In the genomic region with DNA sequence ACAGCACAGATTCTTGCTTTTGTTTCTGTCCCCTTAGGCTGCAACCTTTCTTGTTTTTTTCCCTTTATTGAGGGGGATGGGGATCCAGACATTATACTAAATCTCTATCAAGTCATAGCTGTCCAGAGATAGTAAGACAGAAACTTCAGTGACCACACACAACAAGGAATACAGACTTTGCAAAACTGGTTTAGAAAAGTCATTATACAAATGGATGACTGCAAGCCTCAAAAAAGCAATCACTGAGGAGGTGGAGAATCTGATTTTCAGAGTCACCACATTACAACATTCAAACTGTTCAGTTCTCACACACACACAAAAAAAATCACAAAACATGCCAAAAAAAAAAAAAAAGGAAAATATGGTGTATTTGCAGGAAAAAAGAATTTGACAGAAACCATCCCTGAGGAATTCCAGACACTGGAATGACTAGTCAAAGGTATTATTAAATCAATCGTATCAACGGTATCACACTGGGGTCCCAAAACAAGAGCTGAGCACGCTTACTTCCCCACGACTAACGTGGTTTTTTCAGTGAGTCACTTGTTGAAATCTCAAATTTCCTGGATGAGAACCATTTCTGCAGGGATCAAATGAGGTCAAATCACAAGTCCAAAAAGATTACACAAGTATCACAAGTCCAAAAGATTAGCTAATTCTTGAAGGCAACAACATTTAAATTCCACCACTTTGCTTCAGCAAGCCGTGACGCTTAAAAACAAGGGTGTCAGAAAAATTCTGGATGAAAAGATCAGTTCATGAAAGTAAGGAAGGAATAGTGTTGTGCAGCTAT, we compare ENCODE assay signal across 9 cellular contexts. TPM values are rescaled to one million over a fixed set of nuclear protein-coding genes. Genes with fewer than 3 reads are reported as not detected.
DNase-seq lines count a peak whose midpoint lies in the region; ATAC-seq and TF ChIP-seq lines count a peak whose summit lies in the region.
"Had no signal": no experiment of that assay in that cellular context is flagged by ENCODE, and none has a peak within 500 bp of the region (broad histone marks: within the 10 kb centered on the region; RNA-seq: fewer than 3 reads in every experiment).

No MANE protein-coding gene starts in this region.

- intact Hi-C loops in CD8-positive, alpha-beta T cell (cut with DNase I, micrococcal nuclease) = loop anchor here (2.0 to 5.0 kb wide), 2 partner anchors 42 kb away; partner anchors contain the start of gene USP12 (in 1 of the 2)

- peaks cover 17% of the 10 kb centered on the region for H3K36me3 Mint-ChIP-seq in CD8-positive, alpha-beta T cell
- H3K36me3 Mint-ChIP-seq in chondrocyte (ENCODE audit: low read depth) = no peaks in the 10 kb centered on the region

- no peak for DNase-seq in CD8-positive, alpha-beta T cell
- DNase-seq in chondrocyte (ENCODE audit: low spot score) (no peak), myocyte (ENCODE audit: low read depth) (peak; percentile 69), NOMO-1 treated with dmso at 0.1 percent for 144 hours (lab: John Stamatoyannopoulos, UW; ENCODE audit: unreplicated experiment) (no peak)
- DNase-seq: NCI-H1092 treated with DMSO at 0.1 percent for 48 hours had no signal

- no peak overlapping the region for H2AFZ ChIP-seq in OCI-LY3 (ENCODE audit: low read depth, low read length)

- no peaks in the 10 kb centered on the region for H3K27me3 ChIP-seq in CD8-positive, alpha-beta T cell (ENCODE audit: insufficient read depth, low read length)
- H3K27me3 ChIP-seq in OCI-LY3 (ENCODE audit: low read depth, low read length) = no peaks in the 10 kb centered on the region

- no peaks in the 10 kb centered on the region for H3K27me3 Mint-ChIP-seq in CD8-positive, alpha-beta T cell (ENCODE audit: low read depth)
- H3K27me3 Mint-ChIP-seq in chondrocyte (ENCODE audit: low read depth) = no peaks in the 10 kb centered on the region

- H3K9ac ChIP-seq in OCI-LY3 (ENCODE audit: low read length) = peak overlapping the region; percentile 33; the same call in 1 of the 2 replicates

- H3K27ac Mint-ChIP-seq in CD8-positive, alpha-beta T cell = peak overlapping the region; percentile 71
- peak overlapping the region; percentile 76 for H3K27ac Mint-ChIP-seq in chondrocyte (ENCODE audit: unreplicated experiment)

- no peaks in the 10 kb centered on the region for H3K9me3 ChIP-seq in CD8-positive, alpha-beta T cell (ENCODE audit: low read length)
- H3K9me3 ChIP-seq in OCI-LY3 (ENCODE audit: insufficient read depth, low read length) = peaks cover 7% of the 10 kb centered on the region

- no peak for ATAC-seq in CD8-positive, alpha-beta T cell
- no peak for ATAC-seq in GM19467 (IDR thresholded peaks at IDR 0.05; ENCODE audit: unreplicated experiment)
- no peak for ATAC-seq in GM18498 (IDR thresholded peaks at IDR 0.05; ENCODE audit: unreplicated experiment)
- ATAC-seq in GM21515 (IDR thresholded peaks at IDR 0.05; ENCODE audit: unreplicated experiment) = no peak

- H3K4me1 Mint-ChIP-seq in CD8-positive, alpha-beta T cell (ENCODE audit: low read depth) = peaks cover 81% of the 10 kb centered on the region
- peaks cover 90% of the 10 kb centered on the region for H3K4me1 Mint-ChIP-seq in chondrocyte (ENCODE audit: low read depth)

- H3K4me2 ChIP-seq in OCI-LY3 (ENCODE audit: low read length) = peak overlapping the region; percentile 62

- H3K36me3 ChIP-seq in CD8-positive, alpha-beta T cell (ENCODE audit: insufficient read depth, low read length) = no peaks in the 10 kb centered on the region
- H3K36me3 ChIP-seq in OCI-LY3 (replicated peaks; ENCODE audit: low read depth, low read length) = peaks cover 26% of the 10 kb centered on the region

- peaks cover 93% of the 10 kb centered on the region for H3K79me2 ChIP-seq in OCI-LY3 (ENCODE audit: low read length)

- H3K4me1 ChIP-seq in CD8-positive, alpha-beta T cell (ENCODE audit: insufficient read depth, low read length) = peaks cover 36% of the 10 kb centered on the region
- H3K4me1 ChIP-seq in OCI-LY3 (ENCODE audit: low read length) = peaks cover 92% of the 10 kb centered on the region

- POLR2A ChIA-PET in CD8-positive, alpha-beta T cell (lab: Charles Lee) = interaction anchor here (0.8 kb wide), 1 partner anchor 40 kb away, joined by 3 read pairs; no protein-coding TSS in a partner anchor

- no peak overlapping the region for H3K4me3 Mint-ChIP-seq in CD8-positive, alpha-beta T cell
- no peak overlapping the region for H3K4me3 Mint-ChIP-seq in chondrocyte (ENCODE audit: unreplicated experiment)

- no peak for TF ChIP-seq CTCF in CD8-positive, alpha-beta T cell (IDR thresholded peaks at IDR 0.05)
- TF ChIP-seq CTCF in OCI-LY3 (IDR thresholded peaks at IDR 0.05; ENCODE audit: low read depth, low read length) = no peak
- TF ChIP-seq CTCF in chondrocyte (IDR thresholded peaks at IDR 0.05) = no peak

- H4K20me1 ChIP-seq in OCI-LY3 (ENCODE audit: insufficient read depth, low read length) = peaks cover 42% of the 10 kb centered on the region

- H3K27ac ChIP-seq in CD8-positive, alpha-beta T cell (ENCODE audit: low read depth, low read length) = no peak overlapping the region
- peak overlapping the region; percentile 90 for H3K27ac ChIP-seq in OCI-LY3 (ENCODE audit: low read length)

- CTCF ChIA-PET in CD8-positive, alpha-beta T cell (lab: Charles Lee) = no interaction called here

- peaks cover 9% of the 10 kb centered on the region for H3K9me3 Mint-ChIP-seq in CD8-positive, alpha-beta T cell
- H3K9me3 Mint-ChIP-seq in chondrocyte (ENCODE audit: low read depth) = peaks cover 6% of the 10 kb centered on the region

- H3K4me3 ChIP-seq in CD8-positive, alpha-beta T cell (ENCODE audit: low read depth, low read length) = no peak overlapping the region
- H3K4me3 ChIP-seq in OCI-LY3 (ENCODE audit: low read length) = peak overlapping the region; percentile 42

RNA-seq across cellular contexts. Expression of gene USP12, which starts 41.2 kb away (rescaled TPM):
- 10 to 100 TPM; 80.3 to 85.1 TPM for total RNA-seq in CD8-positive, alpha-beta T cell
- total RNA-seq in chondrocyte = 23.2 to 34.9 TPM (median 26.4 TPM) in 3 replicates
- total RNA-seq in myocyte = 42.9 and 43.9 TPM in 2 replicates
- polyA plus RNA-seq in myocyte (2012) = 21.3 TPM
